Comparison of ENCODE assay signal across 14 cellular contexts in the genomic region with DNA sequence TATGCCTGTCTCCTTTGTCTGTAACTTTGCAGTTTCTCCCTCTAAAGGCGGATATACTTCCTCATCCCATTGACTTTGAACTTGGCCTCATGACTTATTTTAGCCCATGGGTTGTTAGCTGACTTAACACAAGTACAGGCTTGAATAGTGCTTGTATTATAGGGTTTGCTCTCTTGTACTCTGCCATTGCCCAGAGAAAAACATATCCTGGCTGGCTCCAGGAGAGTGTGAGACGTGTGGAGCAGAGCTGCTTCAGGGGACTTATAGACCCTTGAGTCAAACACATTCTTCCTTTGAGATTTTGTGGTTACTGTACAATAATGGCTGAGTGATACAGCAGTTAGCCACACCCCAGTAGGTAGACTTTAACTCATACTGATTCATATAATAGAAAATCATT.
DNase-seq lines count a peak whose midpoint lies in the region; ATAC-seq and TF ChIP-seq lines count a peak whose summit lies in the region.
"Had no signal": no experiment of that assay in that cellular context is flagged by ENCODE, and none has a peak within 500 bp of the region (broad histone marks: within the 10 kb centered on the region; RNA-seq: fewer than 3 reads in every experiment).

No MANE protein-coding gene starts in this region.

- H3K4me3 ChIP-seq in right atrium auricular region (no peak overlapping the region), vagina (no peak overlapping the region)
- H3K4me3 ChIP-seq: psoas muscle, transverse colon had no signal

- DNase-seq in Right ventricle myocardium superior: no peak
- no peak for DNase-seq in right atrium auricular region (ENCODE audit: low spot score)
- no peak for DNase-seq in activated naive CD8-positive, alpha-beta T cell treated with anti-CD3 and anti-CD28 coated beads, Interleukin-2, amount 50 U/mL, for 24 hours
- DNase-seq in medulla oblongata (ENCODE audit: extremely low spot score): peak; percentile 59
- DNase-seq in vagina (ENCODE audit: extremely low spot score in 2 of 2): no peak
- DNase-seq in NCI-H446 treated with DMSO at 0.1 percent for 48 hours (lab: John Stamatoyannopoulos, UW): no peak
- DNase-seq: amygdala; effector CD4-positive, alpha-beta T cell; NCI-H1436; psoas muscle; transverse colon had no signal

- H3K27ac Mint-ChIP-seq in activated naive CD8-positive, alpha-beta T cell treated with anti-CD3 and anti-CD28 coated beads, Interleukin-2, amount 50 U/mL, for 24 hours: no peak overlapping the region
- H3K27ac Mint-ChIP-seq: B cell had no signal

- H3K36me3 ChIP-seq in right atrium auricular region (no peaks in the 10 kb centered on the region), vagina (no peaks in the 10 kb centered on the region)
- H3K36me3 ChIP-seq: transverse colon had no signal

- no peak overlapping the region for H3K4me3 Mint-ChIP-seq in activated naive CD8-positive, alpha-beta T cell treated with anti-CD3 and anti-CD28 coated beads, Interleukin-2, amount 50 U/mL, for 24 hours
- H3K4me3 Mint-ChIP-seq: B cell had no signal

- H3K27ac ChIP-seq in right atrium auricular region (peak overlapping the region in 1 of 2 donors; percentile 14), vagina (peak overlapping the region; percentile 69)
- H3K27ac ChIP-seq: psoas muscle had no signal

- H3K27me3 Mint-ChIP-seq in activated naive CD8-positive, alpha-beta T cell treated with anti-CD3 and anti-CD28 coated beads, Interleukin-2, amount 50 U/mL, for 24 hours: no peaks in the 10 kb centered on the region
- H3K27me3 Mint-ChIP-seq: B cell had no signal

- H3K4me1 Mint-ChIP-seq in activated naive CD8-positive, alpha-beta T cell treated with anti-CD3 and anti-CD28 coated beads, Interleukin-2, amount 50 U/mL, for 24 hours: peaks cover 40% of the 10 kb centered on the region

- H3K27me3 ChIP-seq in right atrium auricular region: no peaks in the 10 kb centered on the region
- no peaks in the 10 kb centered on the region for H3K27me3 ChIP-seq in vagina
- H3K27me3 ChIP-seq: transverse colon had no signal

- no peak for TF ChIP-seq POLR2A in vagina (IDR thresholded peaks at IDR 0.05)

- H3K4me1 ChIP-seq in right atrium auricular region (peaks cover 0 to 7% of the 10 kb centered on the region in 2 donors), vagina (peaks cover 32% of the 10 kb centered on the region)
- H3K4me1 ChIP-seq: psoas muscle had no signal

- peak; percentile 19 for ATAC-seq in Right ventricle myocardium superior (ENCODE audit: poor library complexity)
- peak; percentile 35 for ATAC-seq in activated naive CD8-positive, alpha-beta T cell treated with anti-CD3 and anti-CD28 coated beads, Interleukin-2, amount 50 U/mL, for 24 hours
- ATAC-seq in HG03095 (IDR thresholded peaks at IDR 0.05; ENCODE audit: unreplicated experiment): no peak
- ATAC-seq in GM21515 (IDR thresholded peaks at IDR 0.05; ENCODE audit: unreplicated experiment): no peak
- ATAC-seq: psoas muscle had no signal

- no peaks in the 10 kb centered on the region for H3K36me3 Mint-ChIP-seq in activated naive CD8-positive, alpha-beta T cell treated with anti-CD3 and anti-CD28 coated beads, Interleukin-2, amount 50 U/mL, for 24 hours (ENCODE audit: low read depth)

- H3K9me3 ChIP-seq in right atrium auricular region (no peaks in the 10 kb centered on the region), vagina (no peaks in the 10 kb centered on the region)
- H3K9me3 ChIP-seq: psoas muscle, transverse colon had no signal

- no peaks in the 10 kb centered on the region for H3K9me3 Mint-ChIP-seq in activated naive CD8-positive, alpha-beta T cell treated with anti-CD3 and anti-CD28 coated beads, Interleukin-2, amount 50 U/mL, for 24 hours

- intact Hi-C loops in Right ventricle myocardium superior (cut with DNase I): loop anchor here (10.0 kb wide), 1 partner anchor 241 kb away; no protein-coding TSS in a partner anchor
- intact Hi-C loops in vagina (cut with DNase I): no loop called here

- no peak for TF ChIP-seq CTCF in right atrium auricular region (IDR thresholded peaks at IDR 0.05)
- no peak for TF ChIP-seq CTCF in vagina (IDR thresholded peaks at IDR 0.05)

Comparison
In these comparisons a context has a peak if more than half of its experiments do, and no peak if none do; other contexts are left out.
1. ATAC-seq: peak in Right ventricle myocardium superior (single experiment) and activated naive CD8-positive, alpha-beta T cell treated with anti-CD3 and anti-CD28 coated beads, Interleukin-2, amount 50 U/mL, for 24 hours (single experiment); none in HG03095 (single experiment) and GM21515 (single experiment).